Comparison of ENCODE assay signal across 1 cellular context in the genomic region with DNA sequence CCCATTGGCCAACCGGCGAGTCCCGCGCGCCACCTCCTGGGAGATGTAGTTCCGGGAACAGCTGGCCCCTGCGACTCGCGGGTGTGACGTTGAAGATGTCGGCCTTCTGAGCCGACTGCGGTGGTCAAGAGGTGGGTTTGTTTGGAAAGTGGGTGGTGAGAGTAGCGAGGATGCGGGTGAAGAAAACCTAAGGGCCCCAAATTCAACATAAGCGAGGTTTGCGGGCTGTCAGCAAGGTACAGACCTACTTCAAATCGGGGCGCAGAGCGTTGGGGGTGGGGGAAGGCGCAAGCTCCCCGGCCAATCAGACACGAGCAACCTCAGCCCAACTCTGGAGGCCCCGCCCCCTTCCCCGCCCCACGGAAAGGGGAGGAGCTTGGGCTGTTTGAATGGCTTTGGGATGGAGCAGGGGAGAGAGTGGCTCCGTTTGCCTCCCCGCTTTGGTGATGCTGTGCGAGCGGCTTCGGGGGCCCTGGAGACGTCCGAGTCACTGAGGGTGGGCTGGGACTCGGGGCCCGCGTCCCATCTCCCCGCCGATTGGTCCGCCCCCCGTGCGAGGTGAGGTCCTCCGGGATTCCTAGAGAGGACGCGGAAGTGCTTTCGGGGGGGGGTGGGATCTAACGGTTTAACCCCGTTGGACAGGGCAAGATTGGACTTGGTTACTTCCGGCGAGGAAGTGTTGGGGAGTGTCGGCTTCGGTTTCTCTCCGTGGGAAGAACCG.
TF ChIP-seq lines count a peak whose summit lies in the region.

Gene ZKSCAN5 (plus strand): TSS at position 60 of the 721 bp plus-strand sequence. CDS start 1,383 bp downstream, outside the sequence.

TF ChIP-seq in K562, 482 proteins besides CTCF, POLR2A, EP300 and RAD21 (continued from another document and continues in another):
- TF ChIP-seq, protein P1, sequence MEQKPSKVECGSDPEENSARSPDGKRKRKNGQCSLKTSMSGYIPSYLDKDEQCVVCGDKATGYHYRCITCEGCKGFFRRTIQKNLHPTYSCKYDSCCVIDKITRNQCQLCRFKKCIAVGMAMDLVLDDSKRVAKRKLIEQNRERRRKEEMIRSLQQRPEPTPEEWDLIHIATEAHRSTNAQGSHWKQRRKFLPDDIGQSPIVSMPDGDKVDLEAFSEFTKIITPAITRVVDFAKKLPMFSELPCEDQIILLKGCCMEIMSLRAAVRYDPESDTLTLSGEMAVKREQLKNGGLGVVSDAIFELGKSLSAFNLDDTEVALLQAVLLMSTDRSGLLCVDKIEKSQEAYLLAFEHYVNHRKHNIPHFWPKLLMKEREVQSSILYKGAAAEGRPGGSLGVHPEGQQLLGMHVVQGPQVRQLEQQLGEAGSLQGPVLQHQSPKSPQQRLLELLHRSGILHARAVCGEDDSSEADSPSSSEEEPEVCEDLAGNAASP (IDR thresholded peaks at IDR 0.05): no peak
- TF ChIP-seq PHF8 (IDR thresholded peaks at IDR 0.05; ENCODE audit: borderline replicate concordance, low read length) (peak; percentile 76; the same call in 1 of the 2 replicates), FOXJ2 (tag; IDR thresholded peaks at IDR 0.05) (no peak), NFE2L1 (tag; IDR thresholded peaks at IDR 0.05; ENCODE audit: borderline replicate concordance, low read depth) (no peak), TEAD4 (IDR thresholded peaks at IDR 0.05; ENCODE audit: low read length) (no peak; the same call in 1 of the 2 replicates), TEAD4 (CRISPR knock-in tag; IDR thresholded peaks at IDR 0.05; ENCODE audit: borderline replicate concordance) (no peak), ZC3H4 (CRISPR knock-in tag; IDR thresholded peaks at IDR 0.05; ENCODE audit: borderline replicate concordance) (no peak), ZBTB43 (CRISPR knock-in tag; IDR thresholded peaks at IDR 0.05) (no peak; the same call in 1 of the 2 replicates), ZNF134 (CRISPR knock-in tag; conservative IDR thresholded peaks at IDR 0.05) (no peak), HNRNPLL (IDR thresholded peaks at IDR 0.05; ENCODE audit: low read depth, low read length, poor library complexity, severe bottlenecking) (no peak), HNRNPL (IDR thresholded peaks at IDR 0.05; ENCODE audit: low read depth, low read length) (no peak), CBX3 (IDR thresholded peaks at IDR 0.05; ENCODE audit: borderline replicate concordance in 1 of 2, low read length in 2 of 2) (no peak), HMG20A (CRISPR knock-in tag; conservative IDR thresholded peaks at IDR 0.05) (no peak), BCOR (IDR thresholded peaks at IDR 0.05) (no peak), NEUROD1 (IDR thresholded peaks at IDR 0.05; ENCODE audit: borderline replicate concordance, low read depth, low read length, partially characterized antibody) (peak; percentile 64), E2F3 (CRISPR knock-in tag; IDR thresholded peaks at IDR 0.05) (no peak), HDAC6 (IDR thresholded peaks at IDR 0.05; ENCODE audit: low read depth, low read length) (no peak), DDX20 (tag; IDR thresholded peaks at IDR 0.05; ENCODE audit: low read depth) (no peak), FOXM1 (IDR thresholded peaks at IDR 0.05; ENCODE audit: low read depth) (peak; percentile 73), FOXM1 (CRISPR knock-in tag; IDR thresholded peaks at IDR 0.05; ENCODE audit: low read depth) (0 out of 2 replicates have a peak, but pooled peaks have one; percentile 29), PTRF (tag; IDR thresholded peaks at IDR 0.05) (no peak), POU5F1 (IDR thresholded peaks at IDR 0.05; ENCODE audit: borderline replicate concordance, low read depth, low read length, partially characterized antibody) (peak; percentile 74), SAFB (IDR thresholded peaks at IDR 0.05; ENCODE audit: borderline replicate concordance, low read depth, low read length) (no peak)
- TF ChIP-seq, protein P2, sequence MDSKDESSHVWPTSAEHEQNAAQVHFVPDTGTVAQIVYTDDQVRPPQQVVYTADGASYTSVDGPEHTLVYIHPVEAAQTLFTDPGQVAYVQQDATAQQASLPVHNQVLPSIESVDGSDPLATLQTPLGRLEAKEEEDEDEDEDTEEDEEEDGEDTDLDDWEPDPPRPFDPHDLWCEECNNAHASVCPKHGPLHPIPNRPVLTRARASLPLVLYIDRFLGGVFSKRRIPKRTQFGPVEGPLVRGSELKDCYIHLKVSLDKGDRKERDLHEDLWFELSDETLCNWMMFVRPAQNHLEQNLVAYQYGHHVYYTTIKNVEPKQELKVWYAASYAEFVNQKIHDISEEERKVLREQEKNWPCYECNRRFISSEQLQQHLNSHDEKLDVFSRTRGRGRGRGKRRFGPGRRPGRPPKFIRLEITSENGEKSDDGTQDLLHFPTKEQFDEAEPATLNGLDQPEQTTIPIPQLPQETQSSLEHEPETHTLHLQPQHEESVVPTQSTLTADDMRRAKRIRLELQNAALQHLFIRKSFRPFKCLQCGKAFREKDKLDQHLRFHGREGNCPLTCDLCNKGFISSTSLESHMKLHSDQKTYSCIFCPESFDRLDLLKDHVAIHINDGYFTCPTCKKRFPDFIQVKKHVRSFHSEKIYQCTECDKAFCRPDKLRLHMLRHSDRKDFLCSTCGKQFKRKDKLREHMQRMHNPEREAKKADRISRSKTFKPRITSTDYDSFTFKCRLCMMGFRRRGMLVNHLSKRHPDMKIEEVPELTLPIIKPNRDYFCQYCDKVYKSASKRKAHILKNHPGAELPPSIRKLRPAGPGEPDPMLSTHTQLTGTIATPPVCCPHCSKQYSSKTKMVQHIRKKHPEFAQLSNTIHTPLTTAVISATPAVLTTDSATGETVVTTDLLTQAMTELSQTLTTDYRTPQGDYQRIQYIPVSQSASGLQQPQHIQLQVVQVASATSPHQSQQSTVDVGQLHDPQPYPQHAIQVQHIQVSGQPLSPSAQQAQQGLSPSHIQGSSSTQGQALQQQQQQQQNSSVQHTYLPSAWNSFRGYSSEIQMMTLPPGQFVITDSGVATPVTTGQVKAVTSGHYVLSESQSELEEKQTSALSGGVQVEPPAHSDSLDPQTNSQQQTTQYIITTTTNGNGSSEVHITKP (IDR thresholded peaks at IDR 0.05; ENCODE audit: partially characterized antibody): peak; percentile 88
- TF ChIP-seq, protein P3, sequence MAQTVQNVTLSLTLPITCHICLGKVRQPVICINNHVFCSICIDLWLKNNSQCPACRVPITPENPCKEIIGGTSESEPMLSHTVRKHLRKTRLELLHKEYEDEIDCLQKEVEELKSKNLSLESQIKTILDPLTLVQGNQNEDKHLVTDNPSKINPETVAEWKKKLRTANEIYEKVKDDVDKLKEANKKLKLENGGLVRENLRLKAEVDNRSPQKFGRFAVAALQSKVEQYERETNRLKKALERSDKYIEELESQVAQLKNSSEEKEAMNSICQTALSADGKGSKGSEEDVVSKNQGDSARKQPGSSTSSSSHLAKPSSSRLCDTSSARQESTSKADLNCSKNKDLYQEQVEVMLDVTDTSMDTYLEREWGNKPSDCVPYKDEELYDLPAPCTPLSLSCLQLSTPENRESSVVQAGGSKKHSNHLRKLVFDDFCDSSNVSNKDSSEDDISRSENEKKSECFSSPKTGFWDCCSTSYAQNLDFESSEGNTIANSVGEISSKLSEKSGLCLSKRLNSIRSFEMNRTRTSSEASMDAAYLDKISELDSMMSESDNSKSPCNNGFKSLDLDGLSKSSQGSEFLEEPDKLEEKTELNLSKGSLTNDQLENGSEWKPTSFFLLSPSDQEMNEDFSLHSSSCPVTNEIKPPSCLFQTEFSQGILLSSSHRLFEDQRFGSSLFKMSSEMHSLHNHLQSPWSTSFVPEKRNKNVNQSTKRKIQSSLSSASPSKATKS (CRISPR knock-in tag; IDR thresholded peaks at IDR 0.05): no peak
- TF ChIP-seq, protein P4, sequence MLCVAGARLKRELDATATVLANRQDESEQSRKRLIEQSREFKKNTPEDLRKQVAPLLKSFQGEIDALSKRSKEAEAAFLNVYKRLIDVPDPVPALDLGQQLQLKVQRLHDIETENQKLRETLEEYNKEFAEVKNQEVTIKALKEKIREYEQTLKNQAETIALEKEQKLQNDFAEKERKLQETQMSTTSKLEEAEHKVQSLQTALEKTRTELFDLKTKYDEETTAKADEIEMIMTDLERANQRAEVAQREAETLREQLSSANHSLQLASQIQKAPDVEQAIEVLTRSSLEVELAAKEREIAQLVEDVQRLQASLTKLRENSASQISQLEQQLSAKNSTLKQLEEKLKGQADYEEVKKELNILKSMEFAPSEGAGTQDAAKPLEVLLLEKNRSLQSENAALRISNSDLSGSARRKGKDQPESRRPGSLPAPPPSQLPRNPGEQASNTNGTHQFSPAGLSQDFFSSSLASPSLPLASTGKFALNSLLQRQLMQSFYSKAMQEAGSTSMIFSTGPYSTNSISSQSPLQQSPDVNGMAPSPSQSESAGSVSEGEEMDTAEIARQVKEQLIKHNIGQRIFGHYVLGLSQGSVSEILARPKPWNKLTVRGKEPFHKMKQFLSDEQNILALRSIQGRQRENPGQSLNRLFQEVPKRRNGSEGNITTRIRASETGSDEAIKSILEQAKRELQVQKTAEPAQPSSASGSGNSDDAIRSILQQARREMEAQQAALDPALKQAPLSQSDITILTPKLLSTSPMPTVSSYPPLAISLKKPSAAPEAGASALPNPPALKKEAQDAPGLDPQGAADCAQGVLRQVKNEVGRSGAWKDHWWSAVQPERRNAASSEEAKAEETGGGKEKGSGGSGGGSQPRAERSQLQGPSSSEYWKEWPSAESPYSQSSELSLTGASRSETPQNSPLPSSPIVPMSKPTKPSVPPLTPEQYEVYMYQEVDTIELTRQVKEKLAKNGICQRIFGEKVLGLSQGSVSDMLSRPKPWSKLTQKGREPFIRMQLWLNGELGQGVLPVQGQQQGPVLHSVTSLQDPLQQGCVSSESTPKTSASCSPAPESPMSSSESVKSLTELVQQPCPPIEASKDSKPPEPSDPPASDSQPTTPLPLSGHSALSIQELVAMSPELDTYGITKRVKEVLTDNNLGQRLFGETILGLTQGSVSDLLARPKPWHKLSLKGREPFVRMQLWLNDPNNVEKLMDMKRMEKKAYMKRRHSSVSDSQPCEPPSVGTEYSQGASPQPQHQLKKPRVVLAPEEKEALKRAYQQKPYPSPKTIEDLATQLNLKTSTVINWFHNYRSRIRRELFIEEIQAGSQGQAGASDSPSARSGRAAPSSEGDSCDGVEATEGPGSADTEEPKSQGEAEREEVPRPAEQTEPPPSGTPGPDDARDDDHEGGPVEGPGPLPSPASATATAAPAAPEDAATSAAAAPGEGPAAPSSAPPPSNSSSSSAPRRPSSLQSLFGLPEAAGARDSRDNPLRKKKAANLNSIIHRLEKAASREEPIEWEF (CRISPR knock-in tag; IDR thresholded peaks at IDR 0.05): no peak
